In the genomic region with DNA sequence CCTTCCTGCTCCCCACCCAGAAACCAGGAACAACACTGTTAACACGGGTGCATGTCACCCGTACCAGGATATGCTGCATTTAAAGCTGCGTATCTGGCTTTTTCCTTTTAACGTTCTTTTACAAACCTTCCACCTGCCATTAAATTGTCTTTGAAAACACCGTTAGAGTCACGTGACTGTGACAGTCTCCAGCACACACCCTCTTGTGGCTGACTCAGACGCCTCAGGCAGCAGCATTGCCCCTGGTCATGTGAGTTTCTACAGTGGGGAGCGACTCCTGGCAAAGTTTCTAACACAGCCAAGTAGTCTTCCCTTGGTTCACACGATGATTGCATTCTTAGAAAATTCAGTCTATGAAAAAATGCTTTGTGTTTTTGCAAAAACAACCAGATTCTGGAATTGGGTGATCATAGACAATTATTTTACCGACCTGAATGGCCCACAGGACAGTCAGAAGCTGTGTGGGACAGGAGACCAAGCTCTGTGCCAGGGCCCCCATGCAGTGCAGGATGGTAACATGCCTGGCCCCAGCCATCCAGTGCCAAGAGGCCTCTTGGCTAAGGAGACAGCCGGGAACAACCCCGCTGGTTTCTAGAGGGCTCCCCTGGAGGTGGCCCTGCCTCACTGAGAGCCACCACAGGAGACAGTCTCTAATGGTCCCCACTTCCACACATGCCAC, we compare ENCODE assay signal across 8 cellular contexts.
A peak's percentile ranks its signal among the peaks of the same experiment; 100 is the strongest.
DNase-seq lines count a peak whose midpoint lies in the region; ATAC-seq, FAIRE-seq and TF ChIP-seq lines count a peak whose summit lies in the region.

No MANE protein-coding gene starts in this region.

- peak; percentile 70 for FAIRE-seq in pancreas (lab: Jason Lieb, UNC)

- TF ChIP-seq CTCF in WERI-Rb-1 (IDR thresholded peaks at IDR 0.05; ENCODE audit: low read depth, low read length) (peak; percentile 50; the same call in 1 of the 2 replicates), pancreas (IDR thresholded peaks at IDR 0.05) (no peak)

- peak; percentile 65 for DNase-seq in activated effector memory CD4-positive, alpha-beta T cell treated with anti-CD3 and anti-CD28 coated beads, Interleukin-2, amount 50 U/mL, for 16 hours
- no peak for DNase-seq in activated effector memory CD4-positive, alpha-beta T cell treated with Interleukin-2 at 50 U/mL for 16 hours
- DNase-seq in LoVo (ENCODE audit: low spot score) (peak; percentile 80), WERI-Rb-1 (peak; percentile 40), pancreas (no peak), NK-92 (lab: John Stamatoyannopoulos, UW; ENCODE audit: unreplicated experiment) (no peak)

- peaks cover 93% of the 10 kb centered on the region for H3K36me3 ChIP-seq in WERI-Rb-1
- no peaks in the 10 kb centered on the region for H3K36me3 ChIP-seq in pancreas

- 67 to 69% methylated on average over 12 of the region's 12 CpGs for WGBS in pancreas, 2 donors

- H3K9me3 ChIP-seq in WERI-Rb-1 (ENCODE audit: severe bottlenecking) (no peaks in the 10 kb centered on the region), pancreas (no peaks in the 10 kb centered on the region)

- H3K27ac ChIP-seq in WERI-Rb-1 (no peak overlapping the region), pancreas (no peak overlapping the region)

- H3K4me3 ChIP-seq in WERI-Rb-1 (ENCODE audit: low read depth, low read length) (no peak overlapping the region), pancreas (no peak overlapping the region)

- ATAC-seq in esophagus mucosa = peak; percentile 76
- peak in 3 of 4 donors; percentile 51 to 63 (median 61) for ATAC-seq in pancreas
- no peak for ATAC-seq in HG03520 (IDR thresholded peaks at IDR 0.05; ENCODE audit: unreplicated experiment)

- H3K4me1 ChIP-seq in pancreas = no peaks in the 10 kb centered on the region

- H3K27me3 ChIP-seq in WERI-Rb-1 (ENCODE audit: insufficient read depth, low read depth, severe bottlenecking) (no peaks in the 10 kb centered on the region), pancreas (no peaks in the 10 kb centered on the region)

- intact Hi-C loops in pancreas (cut with DNase I) = no loop called here

Comparison
In these comparisons a context has a peak if more than half of its experiments do, and no peak if none do; other contexts are left out.
1. DNase-seq: peak in activated effector memory CD4-positive, alpha-beta T cell treated with anti-CD3 and anti-CD28 coated beads, Interleukin-2, amount 50 U/mL, for 16 hours (single experiment), LoVo (single experiment) and WERI-Rb-1 (single experiment); none in activated effector memory CD4-positive, alpha-beta T cell treated with Interleukin-2 at 50 U/mL for 16 hours (single experiment), pancreas (0 of 6) and NK-92 (single experiment).